8 cellular contexts compared by ENCODE assay signal in genomic region chr5:173144200-173145176, GRCh38. TPM values are rescaled to one million over a fixed set of nuclear protein-coding genes. Genes with fewer than 3 reads are reported as not detected.
DNase-seq lines count a peak whose midpoint lies in the region; ATAC-seq and TF ChIP-seq lines count a peak whose summit lies in the region.

Gene BNIP1 (plus strand): TSS chr5:173144531. CDS start chr5:173144546, 15 bp downstream.

- peak within 1 kb of the TSS; percentile 80 to 95 (median 90) for H3K9ac ChIP-seq in BLaER1 treated with 17β-estradiol and CSF1 and Interleukin-3, amounts not matched to agents 10 nM and 100 nM
- peak within 1 kb of the TSS; percentile 72 to 97 for H3K9ac ChIP-seq in colonic mucosa (ENCODE audit: low read depth in 2 of 2, low read length in 2 of 2)

- no peaks in the 10 kb centered on the region; a peak in 1 of 22 replicates for H4K20me1 ChIP-seq in BLaER1 treated with 17β-estradiol and CSF1 and Interleukin-3, amounts not matched to agents 10 nM and 100 nM

- DNase-seq in NCI-H526 (lab: John Stamatoyannopoulos, UW) (peak; percentile 86 to 96), colonic mucosa (peak; percentile 100), kidney tubule cell (ENCODE audit: low spot score) (peak; percentile 95)
- peak; percentile 98 for DNase-seq in activated CD4-positive, alpha-beta T cell treated with anti-CD3 and anti-CD28 coated beads for 48 hours
- DNase-seq in stimulated activated CD4-positive, alpha-beta T cell treated with anti-CD3 and anti-CD28 coated beads, Interleukin-1b, Interleukin-23, amount 100 ng/mL, for 24 hours (ENCODE audit: low read depth in 4 of 4, low spot score in 1 of 4) = peak; percentile 94 to 99 (median 96)

- ATAC-seq in GM19324 (IDR thresholded peaks at IDR 0.05; ENCODE audit: low FRiP score, unreplicated experiment) (peak; percentile 86), HG03469 (IDR thresholded peaks at IDR 0.05; ENCODE audit: unreplicated experiment) (peak; percentile 74)

- H3K4me2 ChIP-seq in BLaER1 treated with 17β-estradiol and CSF1 and Interleukin-3, amounts not matched to agents 10 nM and 100 nM = peak within 1 kb of the TSS; percentile 65 to 96 (median 89)

- TF ChIP-seq CTCF in colonic mucosa (IDR thresholded peaks at IDR 0.05) = peak; percentile 87

- H3K9me3 ChIP-seq in BLaER1 treated with 17β-estradiol and CSF1 and Interleukin-3, amounts not matched to agents 10 nM and 100 nM (replicated peaks in 1 of 11) = no peaks in the 10 kb centered on the region
- no peaks in the 10 kb centered on the region for H3K9me3 ChIP-seq in colonic mucosa

- H3K27ac ChIP-seq in BLaER1 treated with 17β-estradiol and CSF1 and Interleukin-3, amounts not matched to agents 10 nM and 100 nM = peak within 1 kb of the TSS; percentile 81 to 94 (median 89)
- peak within 1 kb of the TSS; percentile 73 for H3K27ac ChIP-seq in colonic mucosa

- H3K27me3 ChIP-seq in BLaER1 treated with 17β-estradiol and CSF1 and Interleukin-3, amounts not matched to agents 10 nM and 100 nM = no peaks in the 10 kb centered on the region
- no peaks in the 10 kb centered on the region for H3K27me3 ChIP-seq in colonic mucosa

- intact Hi-C loops in colonic mucosa (cut with DNase I) = loop anchor here (5.0 kb wide), 1 partner anchor 162 kb away; the partner anchor contains the start of gene ATP6V0E1

- peaks cover 21 to 35% (median 29%) of the 10 kb centered on the region in 11 experiments for H3K36me3 ChIP-seq in BLaER1 treated with 17β-estradiol and CSF1 and Interleukin-3, amounts not matched to agents 10 nM and 100 nM
- no peaks in the 10 kb centered on the region for H3K36me3 ChIP-seq in colonic mucosa

- H3K4me3 ChIP-seq in BLaER1 treated with 17β-estradiol and CSF1 and Interleukin-3, amounts not matched to agents 10 nM and 100 nM = peak within 1 kb of the TSS; percentile 79 to 99 (median 91)
- peak within 1 kb of the TSS; percentile 72 for H3K4me3 ChIP-seq in colonic mucosa

- peaks cover 7 to 15% (median 9%) of the 10 kb centered on the region in 10 experiments; a peak in 17 of 20 replicates for H3K4me1 ChIP-seq in BLaER1 treated with 17β-estradiol and CSF1 and Interleukin-3, amounts not matched to agents 10 nM and 100 nM
- no peaks in the 10 kb centered on the region for H3K4me1 ChIP-seq in colonic mucosa

RNA-seq across cellular contexts. Expression of gene BNIP1, which starts in this region (rescaled TPM):
- 10 to 100 TPM; 11.4 to 17.2 TPM for total RNA-seq in colonic mucosa

Comparison
In these comparisons a context has a peak if more than half of its experiments do, and no peak if none do; other contexts are left out.
1. Peak in every context shown above with its lines: DNase-seq, ATAC-seq, H3K4me3 ChIP-seq and H3K27ac ChIP-seq.